ENCODE assay signal across 8 cellular contexts in the genomic region with DNA sequence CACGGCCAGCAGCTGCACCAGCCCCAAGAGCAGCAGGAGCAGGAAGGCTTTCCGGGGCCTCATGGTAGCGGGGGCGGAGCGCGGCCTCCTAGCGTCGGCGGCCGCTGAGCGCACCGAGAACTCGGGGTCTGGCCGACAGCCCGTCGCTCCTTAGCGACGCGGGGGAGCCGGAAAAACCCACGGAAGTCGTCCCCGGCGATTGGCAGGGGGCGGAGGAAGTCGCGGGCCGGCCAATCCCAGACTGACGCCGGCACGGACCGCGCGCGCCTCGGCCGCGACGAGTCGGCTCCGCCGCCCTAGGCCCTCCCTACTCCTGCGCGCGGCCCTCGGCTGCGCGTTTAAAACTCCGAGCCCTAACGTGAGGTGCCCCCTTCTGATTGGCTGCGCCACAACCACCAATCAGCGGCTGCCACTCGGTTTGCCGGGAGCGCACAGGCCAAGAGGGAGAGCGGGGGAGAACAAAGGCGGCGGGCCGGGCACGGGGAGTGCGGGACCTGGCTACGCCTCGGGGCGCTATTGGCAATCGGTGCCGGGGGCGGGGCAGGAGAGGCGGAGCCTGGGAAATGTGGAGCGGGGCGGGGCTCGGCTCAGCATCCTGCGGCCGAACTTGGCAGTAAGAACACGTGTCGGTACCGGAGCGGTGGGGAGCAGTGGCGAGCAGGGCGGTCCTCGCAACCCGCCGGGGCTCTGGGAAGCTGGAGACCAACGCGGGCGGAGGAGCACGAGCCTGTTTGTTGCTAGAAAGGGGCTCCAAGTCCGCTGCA. TPM values are rescaled to one million over a fixed set of nuclear protein-coding genes. Genes with fewer than 3 reads are reported as not detected.
DNase-seq lines count a peak whose midpoint lies in the region; ATAC-seq and TF ChIP-seq lines count a peak whose summit lies in the region.

A gene with protein sequence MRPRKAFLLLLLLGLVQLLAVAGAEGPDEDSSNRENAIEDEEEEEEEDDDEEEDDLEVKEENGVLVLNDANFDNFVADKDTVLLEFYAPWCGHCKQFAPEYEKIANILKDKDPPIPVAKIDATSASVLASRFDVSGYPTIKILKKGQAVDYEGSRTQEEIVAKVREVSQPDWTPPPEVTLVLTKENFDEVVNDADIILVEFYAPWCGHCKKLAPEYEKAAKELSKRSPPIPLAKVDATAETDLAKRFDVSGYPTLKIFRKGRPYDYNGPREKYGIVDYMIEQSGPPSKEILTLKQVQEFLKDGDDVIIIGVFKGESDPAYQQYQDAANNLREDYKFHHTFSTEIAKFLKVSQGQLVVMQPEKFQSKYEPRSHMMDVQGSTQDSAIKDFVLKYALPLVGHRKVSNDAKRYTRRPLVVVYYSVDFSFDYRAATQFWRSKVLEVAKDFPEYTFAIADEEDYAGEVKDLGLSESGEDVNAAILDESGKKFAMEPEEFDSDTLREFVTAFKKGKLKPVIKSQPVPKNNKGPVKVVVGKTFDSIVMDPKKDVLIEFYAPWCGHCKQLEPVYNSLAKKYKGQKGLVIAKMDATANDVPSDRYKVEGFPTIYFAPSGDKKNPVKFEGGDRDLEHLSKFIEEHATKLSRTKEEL (minus strand): TSS at position 160 of the 764 bp plus-strand sequence. CDS start 97 bp downstream, at position 63.

- POLR2A ChIA-PET in PC-9 (lab: Charles Lee; ENCODE audit: unreplicated experiment), result no interaction called here

- H2AFZ ChIP-seq in PC-9, result peak within 1 kb of the TSS; percentile 79

- CTCF ChIA-PET in PC-9 (lab: Charles Lee), result interaction anchor here (0.6 to 1.2 kb wide), 4 partner anchors 23 to 330 kb away, joined by 6 to 11 read pairs (median 7); a partner anchor contains a TSS

- H3K27me3 ChIP-seq in PC-9 (ENCODE audit: insufficient read depth, low read depth), result no peaks in the 10 kb centered on the region

- no TSS peak for BruUV-seq in PC-9 (replicated peaks; lab: Mats Ljungman, UMichigan)

- DNase-seq in DMS53 treated with DMSO at 0.1 percent for 48 hours (lab: John Stamatoyannopoulos, UW; ENCODE audit: unreplicated experiment), result peak; percentile 99
- DNase-seq in Jurkat, Clone E6-1 (ENCODE audit: low read depth, low spot score), result peak; percentile 98
- DNase-seq in PC-9, result peak; percentile 98 to 100
- DNase-seq in activated T-cell treated with anti-CD3 and anti-CD28 coated beads, Interleukin-2, amount 50 U/mL, for 1 hour, result peak; percentile 99
- DNase-seq in epithelial cell of proximal tubule (ENCODE audit: low read depth), result peak; percentile 83
- peak; percentile 99 for DNase-seq in mucosa of gallbladder (ENCODE audit: low spot score)
- DNase-seq in stimulated activated CD8-positive, alpha-beta memory T cell treated with anti-CD3 and anti-CD28 coated beads, Interleukin-4, amount 100 ng/mL, for 4 hours (ENCODE audit: low read depth in 2 of 2, low spot score in 1 of 2), result peak; percentile 99

- peak within 1 kb of the TSS; percentile 91 for H3K4me2 ChIP-seq in PC-9

- peaks cover 45% of the 10 kb centered on the region for H3K79me2 ChIP-seq in PC-9 (ENCODE audit: low read depth)

- H3K9me3 ChIP-seq in PC-9 (ENCODE audit: insufficient read depth, low read depth), result no peaks in the 10 kb centered on the region

- peak; percentile 17; the same call in 1 of the 2 replicates for TF ChIP-seq CTCF in PC-9 (conservative IDR thresholded peaks at IDR 0.05)
- peak; percentile 20 for TF ChIP-seq CTCF in epithelial cell of proximal tubule (conservative IDR thresholded peaks at IDR 0.05; ENCODE audit: low read depth, low read length)

- intact Hi-C loops in PC-9 (cut with micrococcal nuclease; ENCODE audit: unreplicated experiment), result loop anchor here (1.0 to 2.0 kb wide), 5 partner anchors 28 to 469 kb away; a partner anchor contains a TSS

- 0 out of 2 replicates have a peak, but pooled peaks cover 6% of the 10 kb centered on the region for H4K20me1 ChIP-seq in PC-9 (ENCODE audit: insufficient read depth)

- H3K36me3 ChIP-seq in PC-9 (ENCODE audit: low read depth), result peaks cover 5% of the 10 kb centered on the region; the same call in 1 of the 2 replicates

- H3K4me3 ChIP-seq in Jurkat, Clone E6-1 (ENCODE audit: low read length), result peak within 1 kb of the TSS; percentile 73
- peak within 1 kb of the TSS; percentile 73 for H3K4me3 ChIP-seq in PC-9
- H3K4me3 ChIP-seq in epithelial cell of proximal tubule (ENCODE audit: low read depth, low read length), result peak within 1 kb of the TSS; percentile 91

- peaks cover 24% of the 10 kb centered on the region for H3K4me1 ChIP-seq in PC-9 (replicated peaks; ENCODE audit: insufficient read depth)

- peak; percentile 88 for ATAC-seq in GM21619 (IDR thresholded peaks at IDR 0.05; ENCODE audit: unreplicated experiment)

- H3K9me2 ChIP-seq in PC-9 (ENCODE audit: insufficient read depth), result no peaks in the 10 kb centered on the region

- H3F3A ChIP-seq in PC-9 (ENCODE audit: insufficient read depth, low read depth), result peaks cover 19% of the 10 kb centered on the region

- peak within 1 kb of the TSS; percentile 78 for H3K27ac ChIP-seq in PC-9

RNA-seq across cellular contexts. Expression of the gene that starts here (rescaled TPM):
- 75.9 TPM for polyA plus RNA-seq in Jurkat, Clone E6-1 (2012; ENCODE audit: insufficient read depth, insufficient read length)
- total RNA-seq in PC-9 (2021) (200 and 221 TPM in 2 replicates), epithelial cell of proximal tubule (307 and 347 TPM in 2 replicates), mucosa of gallbladder (216 TPM)

Comparison
In these comparisons a context has a peak if more than half of its experiments do, and no peak if none do; other contexts are left out.
1. Peak in every context shown above with its lines: DNase-seq, ATAC-seq, H3K4me3 ChIP-seq and H3K27ac ChIP-seq.